In the genomic region with DNA sequence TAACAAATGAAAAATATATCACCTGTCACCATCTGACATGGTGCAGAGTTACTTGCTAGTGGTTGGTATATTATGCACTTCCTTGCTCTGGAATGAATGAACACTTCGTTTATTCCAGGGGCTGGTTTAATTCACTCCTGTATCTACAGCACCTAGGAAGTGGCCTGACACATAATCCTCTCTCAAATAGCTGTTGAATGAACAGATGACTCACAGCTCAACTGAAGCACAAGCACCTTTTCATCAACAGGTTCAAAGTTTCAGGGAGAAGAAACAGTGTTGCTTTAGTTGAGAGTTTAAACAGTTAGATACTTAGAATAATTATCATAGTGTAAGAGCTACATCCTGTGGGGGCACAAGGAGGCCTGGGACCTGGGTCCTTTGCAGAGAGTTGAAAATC, we compare ENCODE assay signal across 10 cellular contexts.
"Had no signal": no experiment of that assay in that cellular context is flagged by ENCODE, and none has a peak within 500 bp of the region (broad histone marks: within the 10 kb centered on the region; RNA-seq: fewer than 3 reads in every experiment).

No MANE protein-coding gene starts in this region.

- DNase-seq: activated CD4-positive, alpha-beta T cell treated with anti-CD3 and anti-CD28 coated beads for 1 hour; activated CD4-positive, alpha-beta T cell treated with anti-CD3 and anti-CD28 coated beads, Interleukin-2, amount 50 U/mL, for 48 hours; activated naive CD4-positive, alpha-beta T cell treated with anti-CD3 and anti-CD28 coated beads, Interleukin-2, amount 10 ng/mL, durations not matched to agents 7 days and 5 days; dermis blood vessel endothelial cell; effector memory CD8-positive, alpha-beta T cell; gastrocnemius medialis; heart right ventricle; mucosa of descending colon; naive thymus-derived CD4-positive, alpha-beta T cell; upper lobe of left lung had no signal

- ATAC-seq: effector memory CD8-positive, alpha-beta T cell; gastrocnemius medialis; heart right ventricle; mucosa of descending colon; naive thymus-derived CD4-positive, alpha-beta T cell had no signal
